Comparison of ENCODE assay signal across 21 cellular contexts in genomic region chr5:1732238-1732880, GRCh38.
DNase-seq lines count a peak whose midpoint lies in the region; ATAC-seq, FAIRE-seq and TF ChIP-seq lines count a peak whose summit lies in the region.
"Had no signal": no experiment of that assay in that cellular context is flagged by ENCODE, and none has a peak within 500 bp of the region (broad histone marks: within the 10 kb centered on the region; RNA-seq: fewer than 3 reads in every experiment).

No MANE protein-coding gene starts in this region.

- no peaks in the 10 kb centered on the region for H3K4me1 Mint-ChIP-seq in CD14-positive monocyte
- no peaks in the 10 kb centered on the region for H3K4me1 Mint-ChIP-seq in stimulated activated naive B cell treated with anti-CD40 and anti-IgM and Interleukin-4, amounts not matched to agents 10 μg/mL and 1 μg/mL and 100 μg/mL, for 72 hours
- H3K4me1 Mint-ChIP-seq: mesothelial cell of epicardium, neural crest cell had no signal

- TF ChIP-seq CTCF in CD14-positive monocyte (IDR thresholded peaks at IDR 0.05) = no peak

- peaks cover 2 to 4% (median 3%) of the 10 kb centered on the region in 3 donors for H3K27me3 Mint-ChIP-seq in CD14-positive monocyte (ENCODE audit: low read depth in 3 of 3)
- peaks cover 22 to 31% of the 10 kb centered on the region in 2 donors for H3K27me3 Mint-ChIP-seq in stimulated activated naive B cell treated with anti-CD40 and anti-IgM and Interleukin-4, amounts not matched to agents 10 μg/mL and 1 μg/mL and 100 μg/mL, for 72 hours

- DNase-seq in CD14-positive monocyte (ENCODE audit: low spot score) = peak; percentile 22
- peak; percentile 1 for DNase-seq in GM12891 (ENCODE audit: insufficient read length, low spot score)
- DNase-seq in ecto neural progenitor cell (ENCODE audit: low spot score) = peak; percentile 37
- peak; percentile 50 for DNase-seq in posterior vena cava (ENCODE audit: low spot score)
- DNase-seq in stimulated activated naive B cell treated with anti-CD40 and anti-IgM and Interleukin-4, amounts not matched to agents 10 μg/mL and 1 μg/mL and 100 μg/mL, for 72 hours = no peak
- DNase-seq in NCI-H1694 treated with DMSO at 0.1 percent for 48 hours (lab: John Stamatoyannopoulos, UW) = no peak
- DNase-seq: Caco-2; erythroblast; kidney glomerular epithelial cell; NCI-H2029; NCI-H524; Right ventricle myocardium superior; stimulated activated CD4-positive, alpha-beta T cell treated with anti-CD3 and anti-CD28 coated beads, Interleukin-12 subunit alpha, Interleukin-12 subunit beta, amount 100 ng/mL, for 4 hours; T-helper 2 cell had no signal

- ATAC-seq in HG03097 (IDR thresholded peaks at IDR 0.05; ENCODE audit: low FRiP score, unreplicated experiment) = no peak
- ATAC-seq in stimulated activated naive B cell treated with anti-CD40 and anti-IgM and Interleukin-4, amounts not matched to agents 10 μg/mL and 1 μg/mL and 100 μg/mL, for 72 hours (replicated peaks) = no peak
- ATAC-seq: WTC11 had no signal

- H3K36me3 Mint-ChIP-seq in CD14-positive monocyte = no peaks in the 10 kb centered on the region
- no peaks in the 10 kb centered on the region for H3K36me3 Mint-ChIP-seq in stimulated activated naive B cell treated with anti-CD40 and anti-IgM and Interleukin-4, amounts not matched to agents 10 μg/mL and 1 μg/mL and 100 μg/mL, for 72 hours
- H3K36me3 Mint-ChIP-seq: mesothelial cell of epicardium, WTC11 had no signal

- TF ChIP-seq POLR2A in GM12891 (IDR thresholded peaks at IDR 0.05; ENCODE audit: low read depth, low read length) = no peak

- H3K9me3 Mint-ChIP-seq in CD14-positive monocyte = no peaks in the 10 kb centered on the region
- no peaks in the 10 kb centered on the region for H3K9me3 Mint-ChIP-seq in stimulated activated naive B cell treated with anti-CD40 and anti-IgM and Interleukin-4, amounts not matched to agents 10 μg/mL and 1 μg/mL and 100 μg/mL, for 72 hours
- H3K9me3 Mint-ChIP-seq: mesothelial cell of epicardium, neural crest cell, WTC11 had no signal

- intact Hi-C loops in CD14-positive monocyte (cut with micrococcal nuclease) = no loop called here
- intact Hi-C loops in posterior vena cava (cut with DNase I) = no loop called here

- H3K4me3 Mint-ChIP-seq in CD14-positive monocyte = no peak overlapping the region
- no peak overlapping the region for H3K4me3 Mint-ChIP-seq in stimulated activated naive B cell treated with anti-CD40 and anti-IgM and Interleukin-4, amounts not matched to agents 10 μg/mL and 1 μg/mL and 100 μg/mL, for 72 hours
- H3K4me3 Mint-ChIP-seq: mesothelial cell of epicardium, neural crest cell, WTC11 had no signal

- no peak for FAIRE-seq in GM12891 (lab: Jason Lieb, UNC)
- FAIRE-seq: bronchial epithelial cell, frontal cortex, GM18507 had no signal

- H3K27ac Mint-ChIP-seq in CD14-positive monocyte = no peak overlapping the region
- H3K27ac Mint-ChIP-seq in stimulated activated naive B cell treated with anti-CD40 and anti-IgM and Interleukin-4, amounts not matched to agents 10 μg/mL and 1 μg/mL and 100 μg/mL, for 72 hours = no peak overlapping the region
- H3K27ac Mint-ChIP-seq: mesothelial cell of epicardium, WTC11 had no signal

TF ChIP-seq in GM12891, 5 proteins besides CTCF, POLR2A, EP300 and RAD21:
- TF ChIP-seq TAF1 (IDR thresholded peaks at IDR 0.05; ENCODE audit: low read depth, low read length) (no peak), PAX5 (IDR thresholded peaks at IDR 0.05; ENCODE audit: insufficient read depth, low read length, severe bottlenecking) (no peak), POU2F2 (IDR thresholded peaks at IDR 0.05; ENCODE audit: low read depth, low read length) (no peak), SPI1 (IDR thresholded peaks at IDR 0.05; ENCODE audit: low read depth, low read length) (no peak), POLR2AphosphoS5 (IDR thresholded peaks at IDR 0.05; ENCODE audit: low read depth, low read length) (no peak)
TF ChIP-seq in GM12891: peak in this region for 0.

Comparison
In these comparisons a context has a peak if more than half of its experiments do, and no peak if none do; other contexts are left out.
1. DNase-seq: peak in CD14-positive monocyte (single experiment), GM12891 (single experiment), ecto neural progenitor cell (single experiment) and posterior vena cava (single experiment); none in stimulated activated naive B cell treated with anti-CD40 and anti-IgM and Interleukin-4, amounts not matched to agents 10 μg/mL and 1 μg/mL and 100 μg/mL, for 72 hours (single experiment) and NCI-H1694 treated with DMSO at 0.1 percent for 48 hours (single experiment).